In genomic region chr19:41883463-41883820, GRCh38 we compare ENCODE assay signal across 8 cellular contexts. TPM values are rescaled to one million over a fixed set of nuclear protein-coding genes. Genes with fewer than 3 reads are reported as not detected.
DNase-seq lines count a peak whose midpoint lies in the region; ATAC-seq and TF ChIP-seq lines count a peak whose summit lies in the region.

No MANE protein-coding gene starts in this region.

- H3K27ac ChIP-seq in left lung = peak overlapping the region; percentile 94 to 99
- peak overlapping the region; percentile 68 to 79 (median 76) for H3K27ac ChIP-seq in thyroid gland

- no peaks in the 10 kb centered on the region for H3K9me3 ChIP-seq in left lung
- H3K9me3 ChIP-seq in thyroid gland = no peaks in the 10 kb centered on the region

- H3K27me3 Mint-ChIP-seq in activated CD4-positive, alpha-beta T cell treated with anti-CD3 and anti-CD28 coated beads, Interleukin-2, amount 10 ng/mL, durations not matched to agents 24 days and 14 days = no peaks in the 10 kb centered on the region

- intact Hi-C loops in activated CD4-positive, alpha-beta T cell treated with anti-CD3 and anti-CD28 coated beads, Interleukin-2, amount 10 ng/mL, durations not matched to agents 24 days and 14 days (cut with micrococcal nuclease) = loop anchor here (10.0 kb wide), 2 partner anchors 529 to 1279 kb away; partner anchors contain the start of genes LTBP4 and TGFB1
- intact Hi-C loops in left lung (cut with DNase I) (no loop called here), thyroid gland (cut with DNase I) (no loop called here)

- H3K9me3 Mint-ChIP-seq in activated CD4-positive, alpha-beta T cell treated with anti-CD3 and anti-CD28 coated beads, Interleukin-2, amount 10 ng/mL, durations not matched to agents 24 days and 14 days = no peaks in the 10 kb centered on the region

- no peak for DNase-seq in activated CD4-positive, alpha-beta T cell treated with anti-CD3 and anti-CD28 coated beads, Interleukin-2, amount 10 ng/mL, durations not matched to agents 24 days and 14 days
- DNase-seq in activated CD4-positive, alpha-beta T cell treated with anti-CD3 and anti-CD28 coated beads for 48 hours = no peak
- peak; percentile 15 for DNase-seq in astrocyte of the hippocampus (ENCODE audit: low read depth, low spot score)
- no peak for DNase-seq in left lung
- DNase-seq in thyroid gland = no peak
- no peak for DNase-seq in activated gamma-delta T cell treated with Interleukin-2 at 50 U/mL for 16 hours
- no peak for DNase-seq in NCI-H1930 (lab: John Stamatoyannopoulos, UW)
- DNase-seq in NCI-H2196 (lab: John Stamatoyannopoulos, UW; ENCODE audit: unreplicated experiment) = no peak

- H3K4me1 ChIP-seq in left lung = peaks cover 24 to 63% of the 10 kb centered on the region in 2 donors
- peaks cover 14 to 18% of the 10 kb centered on the region in 2 donors for H3K4me1 ChIP-seq in thyroid gland

- H3K4me1 Mint-ChIP-seq in activated CD4-positive, alpha-beta T cell treated with anti-CD3 and anti-CD28 coated beads, Interleukin-2, amount 10 ng/mL, durations not matched to agents 24 days and 14 days = peaks cover 45% of the 10 kb centered on the region

- WGBS in thyroid gland, 2 donors = 2% methylated on average over 16 to 18 of the region's 23 CpGs

- peaks cover 0 to 15% of the 10 kb centered on the region in 2 donors for H3K36me3 ChIP-seq in left lung
- no peaks in the 10 kb centered on the region for H3K36me3 ChIP-seq in thyroid gland

- TF ChIP-seq POLR2A in thyroid gland (IDR thresholded peaks at IDR 0.05) = no peak

- H3K36me3 Mint-ChIP-seq in activated CD4-positive, alpha-beta T cell treated with anti-CD3 and anti-CD28 coated beads, Interleukin-2, amount 10 ng/mL, durations not matched to agents 24 days and 14 days (ENCODE audit: low read depth) = peaks cover 36% of the 10 kb centered on the region

- no peak for ATAC-seq in left lung

- peak overlapping the region; percentile 94 for H3K27ac Mint-ChIP-seq in activated CD4-positive, alpha-beta T cell treated with anti-CD3 and anti-CD28 coated beads, Interleukin-2, amount 10 ng/mL, durations not matched to agents 24 days and 14 days

- TF ChIP-seq CTCF in left lung (IDR thresholded peaks at IDR 0.05) (no peak), thyroid gland (IDR thresholded peaks at IDR 0.05) (no peak)

- peak overlapping the region; percentile 83 for H3K4me3 Mint-ChIP-seq in activated CD4-positive, alpha-beta T cell treated with anti-CD3 and anti-CD28 coated beads, Interleukin-2, amount 10 ng/mL, durations not matched to agents 24 days and 14 days

- H3K27me3 ChIP-seq in left lung = no peaks in the 10 kb centered on the region
- H3K27me3 ChIP-seq in thyroid gland = no peaks in the 10 kb centered on the region

- peak overlapping the region; percentile 98 to 99 for H3K4me3 ChIP-seq in left lung
- peak overlapping the region; percentile 9 to 85 (median 74) for H3K4me3 ChIP-seq in thyroid gland (replicated peaks in 1 of 3)

RNA-seq across cellular contexts. Expression of gene ARHGEF1, which starts 0.5 kb away (rescaled TPM):
- total RNA-seq in activated CD4-positive, alpha-beta T cell treated with anti-CD3 and anti-CD28 coated beads, Interleukin-2, amount 10 ng/mL, durations not matched to agents 24 days and 14 days = 365 and 378 TPM in 2 replicates
- 100 to 1,000 TPM; 129 to 202 TPM for total RNA-seq in left lung
- 10 to 100 TPM; 34.5 to 52.6 (median 42.9) TPM for total RNA-seq in thyroid gland

RNA-seq across cellular contexts. Expression of gene CD79A, which starts 6.4 kb away (rescaled TPM):
- 2.6 and 2.7 TPM in 2 replicates for total RNA-seq in activated CD4-positive, alpha-beta T cell treated with anti-CD3 and anti-CD28 coated beads, Interleukin-2, amount 10 ng/mL, durations not matched to agents 24 days and 14 days
- 1 to 10 TPM in 1 of 2 donors, under 1 TPM in 1; 0.99 to 2.1 TPM for total RNA-seq in left lung
- 1 to 10 TPM in 1 of 4 donors, under 1 TPM in 1, not detected in 2; 0.22 to 1.5 TPM for total RNA-seq in thyroid gland

RNA-seq across cellular contexts. Expression of gene RPS19, which starts 23.4 kb away (rescaled TPM):
- 2,909 and 2,931 TPM in 2 replicates for total RNA-seq in activated CD4-positive, alpha-beta T cell treated with anti-CD3 and anti-CD28 coated beads, Interleukin-2, amount 10 ng/mL, durations not matched to agents 24 days and 14 days
- total RNA-seq in left lung = 1,000 to 10,000 TPM; 1,560 to 2,044 TPM
- total RNA-seq in thyroid gland = 1,000 to 10,000 TPM in 1 of 4 donors, 100 to 1,000 TPM in 3; 351 to 1,305 (median 623) TPM

RNA-seq across cellular contexts. Expression of gene DMRTC2, which starts 38.6 kb away (rescaled TPM):
- total RNA-seq in activated CD4-positive, alpha-beta T cell treated with anti-CD3 and anti-CD28 coated beads, Interleukin-2, amount 10 ng/mL, durations not matched to agents 24 days and 14 days = not detected in 2 replicates
- not detected for total RNA-seq in left lung
- total RNA-seq in thyroid gland = under 1 TPM in 1 of 4 donors, not detected in 3; 0.13 TPM

RNA-seq across cellular contexts. Expression of gene LYPD4, which starts 39.0 kb away (rescaled TPM):
- not detected in 2 replicates for total RNA-seq in activated CD4-positive, alpha-beta T cell treated with anti-CD3 and anti-CD28 coated beads, Interleukin-2, amount 10 ng/mL, durations not matched to agents 24 days and 14 days
- total RNA-seq in left lung = not detected
- total RNA-seq in thyroid gland = not detected
